29 cellular contexts compared by ENCODE assay signal in the genomic region with DNA sequence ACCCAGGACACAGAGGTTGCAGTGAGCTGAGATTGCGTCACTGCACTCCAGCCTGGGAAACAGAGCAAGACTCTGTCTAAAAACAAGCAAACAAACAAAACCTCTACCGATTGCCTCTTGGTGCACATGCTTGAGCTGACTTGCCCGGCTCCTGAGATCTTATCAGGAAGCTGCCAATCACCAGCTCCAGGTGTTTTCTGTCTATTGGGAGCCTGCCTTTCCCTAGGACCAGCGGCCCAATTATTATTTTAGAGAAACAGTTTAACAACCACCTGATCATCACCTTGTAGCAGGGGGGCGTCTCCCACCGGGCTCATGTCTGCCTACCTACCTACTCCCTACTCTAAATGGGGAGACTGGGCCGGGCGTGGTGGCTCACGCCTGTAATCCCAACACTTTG. TPM values are rescaled to one million over a fixed set of nuclear protein-coding genes. Genes with fewer than 3 reads are reported as not detected.
"Had no signal": no experiment of that assay in that cellular context is flagged by ENCODE, and none has a peak within 500 bp of the region (broad histone marks: within the 10 kb centered on the region; RNA-seq: fewer than 3 reads in every experiment).

No MANE protein-coding gene starts in this region.

- H3K4me1 ChIP-seq: gastroesophageal sphincter, parathyroid adenoma had no signal

- H3K9me3 ChIP-seq: esophagus squamous epithelium, gastroesophageal sphincter, heart left ventricle, mucosa of descending colon, upper lobe of right lung had no signal

- H3K4me1 Mint-ChIP-seq: brain had no signal

- H3K4me3 Mint-ChIP-seq: activated B cell treated with CpG ODN at 0.5 μM for 24 hours, brain, nephron progenitor cell, T-helper 17 cell had no signal

- H3K27me3 ChIP-seq: upper lobe of right lung had no signal

- H3K27ac Mint-ChIP-seq: activated B cell treated with CpG ODN at 0.5 μM for 24 hours; activated T-helper 2 cell treated with anti-CD3 and anti-CD28 coated beads, Interferon-gamma antibody, Interleukin-2, Interleukin-4, amounts not matched to agents 10 μg/mL and 5 μg/mL and 100 μg/mL, durations not matched to agents 14 hours and 24 hours and 36 hours; brain; nephron progenitor cell; T-helper 17 cell had no signal

- H3K36me3 ChIP-seq: esophagus squamous epithelium, gastroesophageal sphincter, heart left ventricle, upper lobe of right lung had no signal

- H3K27me3 Mint-ChIP-seq: T-helper 17 cell had no signal

- H3K27ac ChIP-seq: dorsolateral prefrontal cortex, esophagus squamous epithelium, gastroesophageal sphincter, heart left ventricle, parathyroid adenoma, upper lobe of right lung had no signal

- ATAC-seq: activated CD4-positive, alpha-beta T cell treated with anti-CD3 and anti-CD28 coated beads for 36 hours; activated T-cell treated with anti-CD3 and anti-CD28 coated beads, Interleukin-2, amount 50 U/mL, for 4 hours; effector memory CD8-positive, alpha-beta T cell; gastroesophageal sphincter; heart left ventricle; left colon; mucosa of descending colon; right cardiac atrium; T-helper 17 cell had no signal

- H3K9me3 Mint-ChIP-seq: activated B cell treated with CpG ODN at 0.5 μM for 24 hours; activated T-cell treated with anti-CD3 and anti-CD28 coated beads, Interleukin-2, amount 50 U/mL, for 4 hours; activated T-helper 2 cell treated with anti-CD3 and anti-CD28 coated beads, Interferon-gamma antibody, Interleukin-2, Interleukin-4, amounts not matched to agents 10 μg/mL and 5 μg/mL and 100 μg/mL, durations not matched to agents 14 hours and 24 hours and 36 hours; brain; effector memory CD8-positive, alpha-beta T cell had no signal

- H3K4me3 ChIP-seq: dorsolateral prefrontal cortex, esophagus squamous epithelium, gastroesophageal sphincter, mucosa of descending colon, upper lobe of right lung had no signal

- DNase-seq: activated B cell treated with CpG ODN at 0.5 μM for 24 hours; activated CD4-positive, alpha-beta T cell treated with anti-CD3 and anti-CD28 coated beads for 36 hours; activated CD4-positive, alpha-beta T cell treated with anti-CD3 and anti-CD28 coated beads, Interleukin-2, amount 50 U/mL, for 4 hours; activated CD8-positive, alpha-beta memory T cell treated with anti-CD3 and anti-CD28 coated beads, Interleukin-2, amount 50 U/mL, for 48 hours; activated naive CD4-positive, alpha-beta T cell; activated T-cell treated with anti-CD3 and anti-CD28 coated beads, Interleukin-2, amount 50 U/mL, for 4 hours; anterior cingulate cortex; central memory CD4-positive, alpha-beta T cell; dorsolateral prefrontal cortex; effector memory CD8-positive, alpha-beta T cell; esophagus squamous epithelium; heart left ventricle; left colon; mesenchymal stem cell; mucosa of descending colon; nephron progenitor cell; right cardiac atrium; stimulated activated CD4-positive, alpha-beta T cell treated with anti-CD3 and anti-CD28 coated beads, Interleukin-4, amount 100 ng/mL, for 24 hours; stimulated activated naive CD4-positive, alpha-beta T cell treated with Interleukin-2 at 50 U/mL for 16 hours; T-helper 17 cell; upper lobe of right lung had no signal

- H3K36me3 Mint-ChIP-seq: brain had no signal

RNA-seq across cellular contexts. Expression of a gene that starts 10.8 kb away (rescaled TPM):
- total RNA-seq: activated CD4-positive, alpha-beta T cell treated with anti-CD3 and anti-CD28 coated beads for 36 hours; activated CD8-positive, alpha-beta memory T cell treated with anti-CD3 and anti-CD28 coated beads for 36 hours; activated T-cell treated with anti-CD3 and anti-CD28 coated beads, Interleukin-2, amount 50 U/mL, for 4 hours; activated T-helper 2 cell treated with anti-CD3 and anti-CD28 coated beads, Interferon-gamma antibody, Interleukin-2, Interleukin-4, amounts not matched to agents 10 μg/mL and 5 μg/mL and 100 μg/mL, durations not matched to agents 14 hours and 24 hours and 36 hours; esophagus squamous epithelium; gastroesophageal sphincter; heart left ventricle; left colon; lower leg skin; mucosa of descending colon; right cardiac atrium had no signal

RNA-seq across cellular contexts. Expression of a gene that starts 26.5 kb away (rescaled TPM):
- total RNA-seq: activated CD4-positive, alpha-beta T cell treated with anti-CD3 and anti-CD28 coated beads for 36 hours; activated CD8-positive, alpha-beta memory T cell treated with anti-CD3 and anti-CD28 coated beads for 36 hours; activated T-cell treated with anti-CD3 and anti-CD28 coated beads, Interleukin-2, amount 50 U/mL, for 4 hours; activated T-helper 2 cell treated with anti-CD3 and anti-CD28 coated beads, Interferon-gamma antibody, Interleukin-2, Interleukin-4, amounts not matched to agents 10 μg/mL and 5 μg/mL and 100 μg/mL, durations not matched to agents 14 hours and 24 hours and 36 hours; endothelial cell of umbilical vein; pulmonary artery endothelial cell; T-helper 17 cell had no signal

RNA-seq across cellular contexts. Expression of a gene that starts 41.9 kb away (rescaled TPM):
- total RNA-seq: activated CD4-positive, alpha-beta T cell treated with anti-CD3 and anti-CD28 coated beads for 36 hours; activated CD8-positive, alpha-beta memory T cell treated with anti-CD3 and anti-CD28 coated beads for 36 hours; activated T-cell treated with anti-CD3 and anti-CD28 coated beads, Interleukin-2, amount 50 U/mL, for 4 hours; activated T-helper 2 cell treated with anti-CD3 and anti-CD28 coated beads, Interferon-gamma antibody, Interleukin-2, Interleukin-4, amounts not matched to agents 10 μg/mL and 5 μg/mL and 100 μg/mL, durations not matched to agents 14 hours and 24 hours and 36 hours; endothelial cell of umbilical vein; pulmonary artery endothelial cell; T-helper 17 cell had no signal
